8 cellular contexts compared by ENCODE assay signal in the genomic region with DNA sequence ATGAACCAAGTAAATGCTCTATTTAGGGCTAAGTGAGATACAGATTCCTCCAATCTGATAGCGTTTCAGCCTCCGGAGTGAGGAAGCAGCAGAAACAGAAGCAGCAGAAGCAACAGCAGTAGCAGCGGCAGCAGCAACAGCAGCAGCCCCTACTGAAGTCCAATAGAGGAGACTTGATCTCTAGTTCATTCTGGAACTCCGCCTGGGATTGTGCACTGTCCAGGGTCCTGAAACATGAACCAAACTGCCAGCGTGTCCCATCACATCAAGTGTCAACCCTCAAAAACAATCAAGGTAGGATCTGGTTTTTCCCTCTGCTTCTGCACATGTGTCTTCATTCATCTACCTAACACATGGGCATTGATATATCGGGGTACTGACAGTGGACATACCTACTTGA. TPM values are rescaled to one million over a fixed set of nuclear protein-coding genes. Genes with fewer than 3 reads are reported as not detected.
DNase-seq lines count a peak whose midpoint lies in the region; TF ChIP-seq lines count a peak whose summit lies in the region.

Gene DPP10 (plus strand): TSS at position 97 of the 400 bp plus-strand sequence.

- TF ChIP-seq POLR2A in sigmoid colon (IDR thresholded peaks at IDR 0.05): no peak

- intact Hi-C loops in A673 (cut with micrococcal nuclease; ENCODE audit: unreplicated experiment): no loop called here
- intact Hi-C loops in sigmoid colon (cut with DNase I): no loop called here

- CTCF ChIA-PET in A673 (lab: Charles Lee) (no interaction called here), HEK293T (lab: Yijun Ruan, JAX) (no interaction called here)

- H3K4me1 ChIP-seq in A673 (ENCODE audit: insufficient read depth, low read length, poor library complexity, severe bottlenecking) (no peaks in the 10 kb centered on the region), sigmoid colon (no peaks in the 10 kb centered on the region)

- POLR2A ChIA-PET in A673 (lab: Charles Lee; ENCODE audit: low non-redundant PET) (no interaction called here), HEK293T (lab: Yijun Ruan, JAX) (no interaction called here)

- H3K36me3 ChIP-seq in A673 (ENCODE audit: insufficient read depth, low read length, poor library complexity, severe bottlenecking) (no peaks in the 10 kb centered on the region), sigmoid colon (no peaks in the 10 kb centered on the region)

- DNase-seq in A673 (ENCODE audit: low spot score): peak; percentile 27
- DNase-seq in HEK293T (ENCODE audit: extremely low spot score): peak; percentile 10
- DNase-seq in activated CD4-positive, alpha-beta T cell treated with anti-CD3 and anti-CD28 coated beads, Interleukin-2, amount 50 U/mL, for 48 hours: peak; percentile 9 to 11
- peak; percentile 11 for DNase-seq in kidney glomerular epithelial cell (lab: John Stamatoyannopoulos, UW)
- no peak for DNase-seq in cortex of kidney (lab: John Stamatoyannopoulos, UW)
- no peak for DNase-seq in NCI-H510A treated with DMSO at 0.1 percent for 48 hours (lab: John Stamatoyannopoulos, UW)
- DNase-seq in sigmoid colon: no peak
- DNase-seq in NCI-H1417 treated with DMSO at 0.1 percent for 48 hours (lab: John Stamatoyannopoulos, UW): no peak

- BruUV-seq in A673 (replicated peaks; lab: Mats Ljungman, UMichigan): no TSS peak

- TF ChIP-seq EP300 in sigmoid colon (IDR thresholded peaks at IDR 0.05): no peak

- H3K9me3 ChIP-seq in A673 (ENCODE audit: low read depth, low read length, poor library complexity, severe bottlenecking) (no peaks in the 10 kb centered on the region), sigmoid colon (no peaks in the 10 kb centered on the region)

- H3K27me3 ChIP-seq in A673 (replicated peaks; ENCODE audit: insufficient read depth, low read depth, low read length, poor library complexity) (no peaks in the 10 kb centered on the region), sigmoid colon (no peaks in the 10 kb centered on the region)

- TF ChIP-seq CTCF in A673 (conservative IDR thresholded peaks at IDR 0.05; ENCODE audit: low read depth, low read length): no peak
- TF ChIP-seq CTCF in sigmoid colon (IDR thresholded peaks at IDR 0.05): no peak

- WGBS in sigmoid colon, 2 donors: 19 to 22% methylated on average over 6 of the region's 6 CpGs

- H3K4me3 ChIP-seq in A673 (ENCODE audit: low read depth, low read length, poor library complexity, severe bottlenecking): no peak within 1 kb of the TSS
- H3K4me3 ChIP-seq in sigmoid colon: no peak within 1 kb of the TSS

- H3K27ac ChIP-seq in A673 (ENCODE audit: low read depth, low read length, poor library complexity, severe bottlenecking): no peak within 1 kb of the TSS
- no peak within 1 kb of the TSS for H3K27ac ChIP-seq in sigmoid colon

TF ChIP-seq in HEK293T, 16 proteins besides CTCF, POLR2A, EP300 and RAD21:
- TF ChIP-seq FOXK2 (IDR thresholded peaks at IDR 0.05) (no peak), BHLHE40 (IDR thresholded peaks at IDR 0.05; ENCODE audit: borderline replicate concordance) (no peak), PKNOX1 (IDR thresholded peaks at IDR 0.05) (no peak)

RNA-seq across cellular contexts. Expression of gene DPP10, which starts in this region (rescaled TPM):
- total RNA-seq in A673 (2021): not detected in 2 replicates
- total RNA-seq in sigmoid colon: 1 to 10 TPM; 3.5 to 4.4 (median 3.8) TPM
- 1 to 10 TPM in 1 of 3 donors, under 1 TPM in 2; 0.60 to 1.8 (median 0.67) TPM for polyA plus RNA-seq in sigmoid colon

Comparison
In these comparisons a context has a peak if more than half of its experiments do, and no peak if none do; other contexts are left out.
1. Peak in DNase-seq in A673; RNA of the gene not detected or under 1 TPM.
2. DNase-seq: peak in HEK293T (single experiment), activated CD4-positive, alpha-beta T cell treated with anti-CD3 and anti-CD28 coated beads, Interleukin-2, amount 50 U/mL, for 48 hours (2 of 2) and kidney glomerular epithelial cell (single experiment); none in cortex of kidney (single experiment), NCI-H510A treated with DMSO at 0.1 percent for 48 hours (single experiment), sigmoid colon (single experiment) and NCI-H1417 treated with DMSO at 0.1 percent for 48 hours (single experiment).